10 cellular contexts compared by ENCODE assay signal in the genomic region with DNA sequence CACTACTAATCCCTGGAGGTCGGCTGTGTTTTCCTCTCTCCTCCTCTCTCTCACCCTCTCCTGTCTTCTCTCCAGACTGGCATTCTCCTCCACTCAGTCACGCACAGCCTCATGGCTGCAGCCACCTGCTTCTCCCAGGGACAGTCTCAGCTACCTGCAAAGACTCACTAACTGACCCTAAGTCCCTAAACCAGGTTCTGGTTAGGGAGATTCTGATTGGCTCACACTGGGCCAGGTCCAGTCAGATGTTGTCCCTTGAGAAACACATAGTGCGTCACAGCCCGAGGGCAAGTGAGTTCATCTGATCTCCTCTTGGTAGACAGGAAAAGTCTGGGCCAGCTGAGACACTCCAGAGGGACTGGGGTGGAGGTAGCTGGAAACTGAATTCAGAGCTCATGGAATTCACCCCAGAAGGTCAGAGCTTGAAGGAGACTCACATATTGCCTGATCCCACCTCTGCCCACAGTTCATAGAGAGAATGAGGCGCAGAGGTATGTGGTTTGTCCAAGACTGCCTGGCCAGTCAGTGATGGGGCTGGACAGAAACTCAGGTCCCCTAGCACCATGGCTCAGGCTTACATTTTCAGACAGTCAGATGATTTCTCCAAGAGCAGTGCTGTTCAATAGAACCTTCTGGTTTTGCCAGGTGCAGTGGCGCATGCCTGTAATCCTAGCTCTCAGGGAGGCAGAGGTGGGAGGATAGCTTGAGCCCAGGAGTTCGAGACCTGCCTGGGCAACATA. TPM values are rescaled to one million over a fixed set of nuclear protein-coding genes. Genes with fewer than 3 reads are reported as not detected.
DNase-seq lines count a peak whose midpoint lies in the region; FAIRE-seq and TF ChIP-seq lines count a peak whose summit lies in the region.
"Had no signal": no experiment of that assay in that cellular context is flagged by ENCODE, and none has a peak within 500 bp of the region (broad histone marks: within the 10 kb centered on the region; RNA-seq: fewer than 3 reads in every experiment).

No MANE protein-coding gene starts in this region.

- no peaks in the 10 kb centered on the region for H3K9me3 ChIP-seq in adrenal gland (replicated peaks in 1 of 3)

- intact Hi-C loops in adrenal gland (cut with DNase I), result no loop called here

- no peak for FAIRE-seq in HTR-8/SVneo (lab: Jason Lieb, UNC)

- DNase-seq in HTR-8/SVneo (ENCODE audit: insufficient read length, low spot score), result peak; percentile 39
- DNase-seq in adrenal gland, result peak; percentile 54 to 94 (median 81)
- peak; percentile 49 for DNase-seq in iris pigment epithelial cell (ENCODE audit: low read depth)
- DNase-seq in stromal cell of bone marrow (ENCODE audit: low read depth), result peak; percentile 40
- no peak for DNase-seq in activated CD4-positive, alpha-beta T cell treated with anti-CD3 and anti-CD28 coated beads for 4 hours
- no peak for DNase-seq in NCI-H524 treated with DMSO at 0.1 percent for 48 hours (lab: John Stamatoyannopoulos, UW)
- no peak for DNase-seq in NCI-H2227 (lab: John Stamatoyannopoulos, UW; ENCODE audit: unreplicated experiment)
- DNase-seq: GDM1, immature natural killer cell, NCI-H1105 had no signal

- no peak for TF ChIP-seq CTCF in adrenal gland (IDR thresholded peaks at IDR 0.05)

- peaks cover 0 to 6% of the 10 kb centered on the region in 2 donors for H3K4me1 ChIP-seq in adrenal gland (replicated peaks in 1 of 2)

- H3K27ac ChIP-seq in adrenal gland, result peak overlapping the region in 3 of 5 donors; percentile 3 to 65 (median 28)

- no peak for TF ChIP-seq POLR2A in adrenal gland (IDR thresholded peaks at IDR 0.05)

- no peak overlapping the region for H3K4me3 ChIP-seq in adrenal gland

- WGBS in adrenal gland, 4 donors, result 58 to 68% (median 65%) methylated on average over 5 to 7 of the region's 7 CpGs

- no peaks in the 10 kb centered on the region for H3K27me3 ChIP-seq in adrenal gland

- H3K36me3 ChIP-seq in adrenal gland (replicated peaks in 1 of 2), result no peaks in the 10 kb centered on the region

RNA-seq across cellular contexts. Expression of a gene that starts 40.4 kb away (rescaled TPM):
- total RNA-seq in adrenal gland, result 100 to 1,000 TPM; 685 to 982 (median 819) TPM
- polyA plus RNA-seq in adrenal gland, result 1,000 to 10,000 TPM; 1,450 to 2,028 (median 1,673) TPM

Comparison
In these comparisons a context has a peak if more than half of its experiments do, and no peak if none do; other contexts are left out.
1. DNase-seq: peak in HTR-8/SVneo (single experiment), adrenal gland (7 of 7), iris pigment epithelial cell (single experiment) and stromal cell of bone marrow (single experiment); none in activated CD4-positive, alpha-beta T cell treated with anti-CD3 and anti-CD28 coated beads for 4 hours (0 of 2), NCI-H524 treated with DMSO at 0.1 percent for 48 hours (single experiment) and NCI-H2227 (single experiment).